In genomic region chr19:41690801-41691065, GRCh38 we compare ENCODE assay signal across 18 cellular contexts. TPM values are rescaled to one million over a fixed set of nuclear protein-coding genes. Genes with fewer than 3 reads are reported as not detected.
A peak's percentile ranks its signal among the peaks of the same experiment; 100 is the strongest.
DNase-seq lines count a peak whose midpoint lies in the region; ATAC-seq and TF ChIP-seq lines count a peak whose summit lies in the region.
"Had no signal": no experiment of that assay in that cellular context is flagged by ENCODE, and none has a peak within 500 bp of the region (broad histone marks: within the 10 kb centered on the region; RNA-seq: fewer than 3 reads in every experiment).

No MANE protein-coding gene starts in this region.

- no peak overlapping the region for H3K27ac ChIP-seq in A673 (ENCODE audit: low read depth, low read length, poor library complexity, severe bottlenecking)
- H3K27ac ChIP-seq in BLaER1, result no peak overlapping the region
- no peak overlapping the region for H3K27ac ChIP-seq in upper lobe of right lung
- H3K27ac ChIP-seq: GM23248 had no signal

- DNase-seq in A673 (ENCODE audit: low spot score) (peak; percentile 17), ecto neural progenitor cell (ENCODE audit: low spot score) (peak; percentile 36), upper lobe of right lung (peak; percentile 47), DMS153 (lab: John Stamatoyannopoulos, UW) (no peak)
- DNase-seq: C1 segment of cervical spinal cord, DMS79, GDM1, HCEC 1CT had no signal

- no peaks in the 10 kb centered on the region for H3K36me3 ChIP-seq in A673 (ENCODE audit: insufficient read depth, low read length, poor library complexity, severe bottlenecking)
- H3K36me3 ChIP-seq in BLaER1, result no peaks in the 10 kb centered on the region
- H3K36me3 ChIP-seq in upper lobe of right lung, result no peaks in the 10 kb centered on the region

- H3K4me3 ChIP-seq in A673 (ENCODE audit: low read depth, low read length, poor library complexity, severe bottlenecking), result no peak overlapping the region
- H3K4me3 ChIP-seq in BLaER1, result no peak overlapping the region
- no peak overlapping the region for H3K4me3 ChIP-seq in upper lobe of right lung
- H3K4me3 ChIP-seq: GM12878, GM23248 had no signal

- H3K9ac ChIP-seq in BLaER1, result no peak overlapping the region
- H3K9ac ChIP-seq: GM23248 had no signal

- ATAC-seq in upper lobe of right lung (no peak), HG02763 (IDR thresholded peaks at IDR 0.05; ENCODE audit: unreplicated experiment) (no peak)

- CTCF ChIA-PET in A673 (lab: Charles Lee), result interaction anchor here (0.7 to 2.1 kb wide), 2 partner anchors 11 to 49 kb away, joined by 5 to 16 read pairs; no protein-coding TSS in a partner anchor

- H3K4me1 ChIP-seq in A673 (ENCODE audit: insufficient read depth, low read length, poor library complexity, severe bottlenecking) (no peaks in the 10 kb centered on the region), BLaER1 (peaks cover 42% of the 10 kb centered on the region), upper lobe of right lung (no peaks in the 10 kb centered on the region)
- H3K4me1 ChIP-seq: Caco-2 had no signal

- intact Hi-C loops in A673 (cut with micrococcal nuclease; ENCODE audit: unreplicated experiment) (no loop called here), upper lobe of right lung (cut with DNase I) (no loop called here)

- no TSS peak for BruUV-seq in A673 (replicated peaks; lab: Mats Ljungman, UMichigan)

- peak overlapping the region; percentile 18 for H3K4me2 ChIP-seq in BLaER1

- POLR2A ChIA-PET in A673 (lab: Charles Lee; ENCODE audit: low non-redundant PET), result no interaction called here

- H3K27me3 ChIP-seq in A673 (replicated peaks; ENCODE audit: insufficient read depth, low read depth, low read length, poor library complexity) (no peaks in the 10 kb centered on the region), BLaER1 (no peaks in the 10 kb centered on the region), upper lobe of right lung (no peaks in the 10 kb centered on the region)

- TF ChIP-seq CTCF in A673 (conservative IDR thresholded peaks at IDR 0.05; ENCODE audit: low read depth, low read length) (no peak), upper lobe of right lung (IDR thresholded peaks at IDR 0.05) (no peak)

- no peaks in the 10 kb centered on the region for H3K9me3 ChIP-seq in A673 (ENCODE audit: low read depth, low read length, poor library complexity, severe bottlenecking)
- H3K9me3 ChIP-seq in BLaER1, result no peaks in the 10 kb centered on the region
- H3K9me3 ChIP-seq in upper lobe of right lung, result no peaks in the 10 kb centered on the region

- peaks cover 1% of the 10 kb centered on the region; the same call in 1 of the 2 replicates for H4K20me1 ChIP-seq in BLaER1

RNA-seq across cellular contexts. Expression of gene CEACAM7, which starts 2.7 kb away (rescaled TPM):
- total RNA-seq in A673 (2021), result 0.43 and 0.44 TPM in 2 replicates
- total RNA-seq in upper lobe of right lung, result not detected
- total RNA-seq: A172; B cell; Caco-2; CD4-positive, alpha-beta memory T cell; GM12878; GM23248; H1; H7 had no signal

RNA-seq across cellular contexts. Expression of gene CEACAM5, which starts 17.7 kb away (rescaled TPM):
- total RNA-seq in A673 (2021) (0.54 and 0.90 TPM in 2 replicates), upper lobe of right lung (35.0 TPM)
- total RNA-seq: A172; B cell; CD4-positive, alpha-beta memory T cell; GM23248; H1; H7 had no signal

Comparison
In these comparisons a context has a peak if more than half of its experiments do, and no peak if none do; other contexts are left out.
1. RNA of gene CEACAM5, which starts 17.7 kb away (total RNA-seq): 35.0 TPM in upper lobe of right lung (single experiment); 0.54 to 0.90 TPM in A673; every median in the first group is over 10 times any median in the second.